ENCODE assay signal across 1 cellular context in genomic region chr10:132558516-132559413, GRCh38.
TF ChIP-seq lines count a peak whose summit lies in the region.

No MANE protein-coding gene starts in this region.

TF ChIP-seq in IMR-90, 13 proteins besides CTCF, POLR2A, EP300 and RAD21:
- no peak for TF ChIP-seq CEBPB (IDR thresholded peaks at IDR 0.05; ENCODE audit: low read depth, low read length)
- TF ChIP-seq RFX5 (IDR thresholded peaks at IDR 0.05; ENCODE audit: low read depth, low read length): no peak
